10 cellular contexts compared by ENCODE assay signal in genomic region chr12:66190519-66191406, GRCh38. TPM values are rescaled to one million over a fixed set of nuclear protein-coding genes. Genes with fewer than 3 reads are reported as not detected.
DNase-seq lines count a peak whose midpoint lies in the region; ATAC-seq, FAIRE-seq and TF ChIP-seq lines count a peak whose summit lies in the region.
"Had no signal": no experiment of that assay in that cellular context is flagged by ENCODE, and none has a peak within 500 bp of the region (broad histone marks: within the 10 kb centered on the region; RNA-seq: fewer than 3 reads in every experiment).

No MANE protein-coding gene starts in this region.

- in situ Hi-C loops in astrocyte of the spinal cord (cut with HindIII; ENCODE audit: low sequenced_read_pairs): no loop called here
- in situ Hi-C loops in ACHN (cut with HindIII; ENCODE audit: low pct_ligation_motif_present, low pct_unique_long_range_greater_than_20kb, low sequenced_read_pairs): no loop called here

- no peaks in the 10 kb centered on the region for H3K36me3 ChIP-seq in psoas muscle (ENCODE audit: insufficient read depth in 1 of 2, low read depth in 1 of 2)

- TF ChIP-seq CTCF in astrocyte of the spinal cord (IDR thresholded peaks at IDR 0.05; ENCODE audit: low read depth, low read length) (no peak), psoas muscle (IDR thresholded peaks at IDR 0.05) (no peak)

- no peak overlapping the region for H3K4me3 ChIP-seq in astrocyte of the spinal cord (ENCODE audit: low read depth, low read length)
- H3K4me3 ChIP-seq in psoas muscle: peak overlapping the region; percentile 66

- FAIRE-seq in GM19239 (lab: Jason Lieb, UNC): no peak
- FAIRE-seq: keratinocyte had no signal

- H3K27me3 ChIP-seq in psoas muscle (ENCODE audit: insufficient read depth in 3 of 3, low read length in 2 of 3): peaks cover 0 to 28% (median 7%) of the 10 kb centered on the region in 3 donors

- H3K4me1 ChIP-seq in psoas muscle: no peaks in the 10 kb centered on the region

- intact Hi-C loops in psoas muscle (cut with DNase I): no loop called here

- no peaks in the 10 kb centered on the region for H3K9me3 ChIP-seq in psoas muscle

- WGBS in psoas muscle, 3 donors: 56 to 80% (median 60%) methylated on average over 2 of the region's 2 CpGs

- ATAC-seq in GM18870 (IDR thresholded peaks at IDR 0.05; ENCODE audit: unreplicated experiment): peak; percentile 37
- no peak for ATAC-seq in psoas muscle
- no peak for ATAC-seq in HG03457 (IDR thresholded peaks at IDR 0.05; ENCODE audit: unreplicated experiment)

- no peak overlapping the region for H3K27ac ChIP-seq in psoas muscle

- DNase-seq in HPDE6-E6E7 (ENCODE audit: extremely low spot score) (peak; percentile 25), astrocyte of the spinal cord (ENCODE audit: low read depth, low spot score) (peak; percentile 12), psoas muscle (no peak), GM19239 (ENCODE audit: insufficient read length, low spot score) (no peak), ACHN (no peak), GOT3 (lab: John Stamatoyannopoulos, UW) (no peak)

RNA-seq across cellular contexts. Expression of gene IRAK3, which starts 1.7 kb away (rescaled TPM):
- 1 to 10 TPM; 1.5 to 4.0 (median 3.6) TPM for total RNA-seq in psoas muscle
- polyA plus RNA-seq in psoas muscle: 1 to 10 TPM in 2 of 3 donors, under 1 TPM in 1; 0.97 to 2.2 (median 1.3) TPM
- total RNA-seq: SK-MEL-5 had no signal

RNA-seq across cellular contexts. Expression of gene TMBIM4, which starts 21.0 kb away (rescaled TPM):
- total RNA-seq in psoas muscle: 10 to 100 TPM; 35.1 to 60.1 (median 42.3) TPM
- polyA plus RNA-seq in psoas muscle: 10 to 100 TPM; 40.7 to 64.8 (median 44.0) TPM

Comparison
In these comparisons a context has a peak if more than half of its experiments do, and no peak if none do; other contexts are left out.
1. DNase-seq: peak in HPDE6-E6E7 (single experiment) and astrocyte of the spinal cord (single experiment); none in psoas muscle (0 of 2), GM19239 (single experiment), ACHN (single experiment) and GOT3 (single experiment).